Comparison of ENCODE assay signal across 8 cellular contexts in the genomic region with DNA sequence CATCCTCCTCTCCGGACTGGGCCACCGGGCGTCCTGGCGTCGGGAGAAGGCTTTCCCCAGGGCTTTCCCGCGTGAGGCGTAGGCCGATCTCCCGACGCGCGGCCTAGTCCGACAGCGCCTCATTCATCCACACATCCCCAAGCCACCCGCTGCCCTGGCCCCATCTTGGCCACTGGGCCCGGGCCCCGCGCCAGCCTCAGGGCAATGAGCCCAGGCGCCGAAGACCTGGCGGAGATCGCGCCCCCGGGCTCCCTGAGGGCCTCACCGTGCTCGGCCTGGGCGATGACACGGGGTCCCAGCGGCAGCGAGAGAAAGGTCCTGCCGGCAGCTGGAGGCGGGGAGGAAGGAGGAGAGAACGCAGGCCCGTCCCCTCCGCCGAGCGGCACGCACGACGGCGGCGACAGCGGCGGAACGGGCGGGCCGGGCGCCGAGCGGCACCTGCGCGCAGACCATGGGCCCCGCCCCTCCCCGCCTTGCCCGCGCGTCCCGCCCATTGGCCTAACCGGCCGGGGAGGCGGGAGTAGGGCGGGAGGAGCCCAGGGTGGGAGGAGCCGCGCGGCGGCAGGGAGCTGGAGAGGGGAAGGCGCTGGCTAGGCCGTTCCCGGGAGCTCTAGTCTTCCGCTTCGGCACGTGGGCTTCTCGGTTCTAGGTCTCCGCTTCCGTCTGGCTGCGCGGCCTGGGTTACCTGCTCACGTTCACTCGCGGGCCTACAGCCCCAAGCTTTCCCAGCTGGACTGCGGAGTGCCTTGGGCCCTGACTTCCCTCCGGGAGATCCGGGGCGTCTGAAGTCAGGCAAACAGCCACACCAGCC. TPM values are rescaled to one million over a fixed set of nuclear protein-coding genes. Genes with fewer than 3 reads are reported as not detected.
DNase-seq lines count a peak whose midpoint lies in the region; ATAC-seq and TF ChIP-seq lines count a peak whose summit lies in the region.

OLA1 (minus strand) TSS at position 346 of the 811 bp plus-strand sequence. CDS start 1,717 bp downstream, outside the sequence.

- CTCF ChIA-PET in PC-3 (lab: Charles Lee): interaction anchor here (1.4 kb wide), 1 partner anchor 93 kb away, joined by 6 read pairs; no protein-coding TSS in a partner anchor

- intact Hi-C loops in PC-3 (cut with micrococcal nuclease) (loop anchor here (2.0 to 5.0 kb wide), 3 partner anchors 16 to 276 kb away; no protein-coding TSS in a partner anchor), mucosa of descending colon (cut with DNase I, micrococcal nuclease) (no loop called here)

- no TSS peak for BruUV-seq in PC-3 (replicated peaks; lab: Mats Ljungman, UMichigan)

- peak; percentile 93 for DNase-seq in DMS153 treated with DMSO at 0.1 percent for 48 hours (lab: John Stamatoyannopoulos, UW; ENCODE audit: unreplicated experiment)
- DNase-seq in Jurkat, Clone E6-1 (ENCODE audit: low read depth, low spot score): peak; percentile 89
- DNase-seq in PC-3: peak; percentile 96
- peak; percentile 98 for DNase-seq in activated T-cell treated with anti-CD3 and anti-CD28 coated beads for 48 hours (ENCODE audit: low read depth)
- DNase-seq in epithelial cell of prostate (ENCODE audit: low read depth, low spot score): peak; percentile 64
- peak; percentile 96 to 98 (median 96) for DNase-seq in mucosa of descending colon
- peak; percentile 86 to 94 for DNase-seq in stimulated activated CD8-positive, alpha-beta memory T cell treated with anti-CD3 and anti-CD28 coated beads, Interleukin-4, amount 100 ng/mL, for 1 hour (ENCODE audit: low read depth in 2 of 2, low spot score in 1 of 2)

- H2AFZ ChIP-seq in PC-3 (ENCODE audit: low read length): peak within 1 kb of the TSS; percentile 85

- peak within 1 kb of the TSS; percentile 96 for H3K4me2 ChIP-seq in PC-3 (ENCODE audit: low read length)

- H3K9ac ChIP-seq in PC-3 (ENCODE audit: low read length): peak within 1 kb of the TSS; percentile 95

- H3K36me3 ChIP-seq in PC-3 (ENCODE audit: low read depth, low read length): peaks cover 15% of the 10 kb centered on the region
- H3K36me3 ChIP-seq in mucosa of descending colon (ENCODE audit: low read depth): no peaks in the 10 kb centered on the region

- H3F3A ChIP-seq in PC-3 (ENCODE audit: low read length, unreplicated experiment): no peaks in the 10 kb centered on the region

- POLR2A ChIA-PET in PC-3 (lab: Charles Lee; ENCODE audit: unreplicated experiment): interaction anchor here (0.5 to 0.7 kb wide), 7 partner anchors 30 to 1495 kb away, joined by 3 to 5 read pairs (median 3); no protein-coding TSS in a partner anchor

- no peaks in the 10 kb centered on the region for H3K9me2 ChIP-seq in PC-3 (replicated peaks; ENCODE audit: low read length)

- H3K4me3 ChIP-seq in Jurkat, Clone E6-1 (ENCODE audit: low read length): peak within 1 kb of the TSS; percentile 93
- H3K4me3 ChIP-seq in PC-3 (ENCODE audit: low read length) (peak within 1 kb of the TSS; percentile 90), mucosa of descending colon (peak within 1 kb of the TSS; percentile 62)

- H3K27me3 ChIP-seq in PC-3 (ENCODE audit: low read length): no peaks in the 10 kb centered on the region

- H3K9me3 ChIP-seq in PC-3 (ENCODE audit: low read length) (no peaks in the 10 kb centered on the region), mucosa of descending colon (no peaks in the 10 kb centered on the region)

- H3K79me2 ChIP-seq in PC-3 (ENCODE audit: low read length): peaks cover 49% of the 10 kb centered on the region

- H3K4me1 ChIP-seq in PC-3 (ENCODE audit: insufficient read depth, low read length) (peaks cover 17% of the 10 kb centered on the region), mucosa of descending colon (ENCODE audit: low read depth) (peaks cover 11% of the 10 kb centered on the region)

- 0 out of 2 replicates have a peak, but pooled peaks cover 5% of the 10 kb centered on the region for H4K20me1 ChIP-seq in PC-3 (ENCODE audit: low read length)

- H3K27ac ChIP-seq in PC-3 (ENCODE audit: low read length) (peak within 1 kb of the TSS; percentile 42), epithelial cell of prostate (peak within 1 kb of the TSS; percentile 71)

- TF ChIP-seq CTCF in PC-3 (conservative IDR thresholded peaks at IDR 0.05; ENCODE audit: low read depth, low read length) (no peak), mucosa of descending colon (IDR thresholded peaks at IDR 0.05) (peak; percentile 10)

- ATAC-seq in GM21717 (IDR thresholded peaks at IDR 0.05; ENCODE audit: unreplicated experiment) (peak; percentile 98), PC-3 (peak; percentile 95), mucosa of descending colon (peak; percentile 99)

RNA-seq across cellular contexts. Expression of gene OLA1, which starts in this region (rescaled TPM):
- 115 TPM for polyA plus RNA-seq in Jurkat, Clone E6-1 (2012; ENCODE audit: insufficient read depth, insufficient read length)
- total RNA-seq in PC-3 (2014; rRNA removed) (154 and 182 TPM in 2 replicates), mucosa of descending colon (10 to 100 TPM; 55.3 to 65.8 (median 58.4) TPM)

Comparison
In these comparisons a context has a peak if more than half of its experiments do, and no peak if none do; other contexts are left out.
1. Peak in every context shown above with its lines: DNase-seq, ATAC-seq, H3K4me3 ChIP-seq and H3K27ac ChIP-seq.